In genomic region chr6:37170273-37171140, GRCh38 we compare ENCODE assay signal across 2 cellular contexts.
A peak's percentile ranks its signal among the peaks of the same experiment; 100 is the strongest.
TF ChIP-seq lines count a peak whose summit lies in the region.

No MANE protein-coding gene starts in this region.

TF ChIP-seq in SK-N-SH, 30 proteins besides CTCF, POLR2A, EP300 and RAD21:
- TF ChIP-seq ZBTB33 (IDR thresholded peaks at IDR 0.05; ENCODE audit: borderline replicate concordance, low read depth) (no peak), YY1 (IDR thresholded peaks at IDR 0.05; ENCODE audit: low read depth) (no peak), TEAD4 (IDR thresholded peaks at IDR 0.05; ENCODE audit: borderline replicate concordance, insufficient read depth) (no peak), GABPA (IDR thresholded peaks at IDR 0.05; ENCODE audit: low read depth) (no peak), POLR2AphosphoS5 (IDR thresholded peaks at IDR 0.05; ENCODE audit: low read depth, low read length) (no peak), JUND (IDR thresholded peaks at IDR 0.05) (no peak), REST (IDR thresholded peaks at IDR 0.05; ENCODE audit: low read depth, low read length) (no peak), RXRA (IDR thresholded peaks at IDR 0.05; ENCODE audit: borderline replicate concordance, low read depth) (no peak), EZH2phosphoT487 (IDR thresholded peaks at IDR 0.05; ENCODE audit: borderline replicate concordance, low read depth) (no peak), TAF1 (IDR thresholded peaks at IDR 0.05; ENCODE audit: borderline replicate concordance, low read depth, low read length) (no peak), FOXM1 (IDR thresholded peaks at IDR 0.05; ENCODE audit: low read depth) (no peak), MEF2A (IDR thresholded peaks at IDR 0.05; ENCODE audit: borderline replicate concordance, low read depth) (no peak), CHD2 (IDR thresholded peaks at IDR 0.05; ENCODE audit: low read length, partially characterized antibody) (no peak), SMC3 (IDR thresholded peaks at IDR 0.05; ENCODE audit: low read depth, low read length) (no peak), NFIC (IDR thresholded peaks at IDR 0.05; ENCODE audit: borderline replicate concordance) (no peak), RCOR1 (IDR thresholded peaks at IDR 0.05; ENCODE audit: low read length) (no peak)
- TF ChIP-seq, protein P1, sequence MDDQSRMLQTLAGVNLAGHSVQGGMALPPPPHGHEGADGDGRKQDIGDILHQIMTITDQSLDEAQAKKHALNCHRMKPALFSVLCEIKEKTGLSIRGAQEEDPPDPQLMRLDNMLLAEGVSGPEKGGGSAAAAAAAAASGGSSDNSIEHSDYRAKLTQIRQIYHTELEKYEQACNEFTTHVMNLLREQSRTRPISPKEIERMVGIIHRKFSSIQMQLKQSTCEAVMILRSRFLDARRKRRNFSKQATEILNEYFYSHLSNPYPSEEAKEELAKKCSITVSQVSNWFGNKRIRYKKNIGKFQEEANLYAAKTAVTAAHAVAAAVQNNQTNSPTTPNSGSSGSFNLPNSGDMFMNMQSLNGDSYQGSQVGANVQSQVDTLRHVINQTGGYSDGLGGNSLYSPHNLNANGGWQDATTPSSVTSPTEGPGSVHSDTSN (IDR thresholded peaks at IDR 0.05), result no peak

TF ChIP-seq in K562, 482 proteins besides CTCF, POLR2A, EP300 and RAD21 (continued from another document and continues in another):
- TF ChIP-seq ZNF592 (IDR thresholded peaks at IDR 0.05) (no peak), NR4A1 (CRISPR knock-in tag; IDR thresholded peaks at IDR 0.05) (peak; percentile 27; the same call in 1 of the 2 replicates), NR4A1 (tag; IDR thresholded peaks at IDR 0.05) (no peak), KDM5B (IDR thresholded peaks at IDR 0.05; ENCODE audit: insufficient replicate concordance, low read depth, low read length) (no peak), HIVEP1 (CRISPR knock-in tag; IDR thresholded peaks at IDR 0.05) (no peak), STAT5B (CRISPR knock-in tag; IDR thresholded peaks at IDR 0.05) (no peak), MECOM (CRISPR knock-in tag; IDR thresholded peaks at IDR 0.05) (no peak), SP1 (CRISPR knock-in tag; IDR thresholded peaks at IDR 0.05) (no peak; the same call in 1 of the 2 replicates), USF1 (CRISPR knock-in tag; IDR thresholded peaks at IDR 0.05) (peak; percentile 33), HMGXB4 (CRISPR knock-in tag; IDR thresholded peaks at IDR 0.05) (0 out of 2 replicates have a peak, but pooled peaks have one; percentile 45), PCBP1 (IDR thresholded peaks at IDR 0.05; ENCODE audit: low read depth, low read length, poor library complexity, severe bottlenecking) (no peak), PHF20 (IDR thresholded peaks at IDR 0.05; ENCODE audit: partially characterized antibody) (no peak), SIN3A (IDR thresholded peaks at IDR 0.05; ENCODE audit: borderline replicate concordance in 2 of 2, control insufficient read depth in 1 of 2, low read depth in 2 of 2, low read length in 2 of 2) (peak; percentile 16 to 73; a peak in 3 of 4 replicates), JUNB (CRISPR knock-in tag; conservative IDR thresholded peaks at IDR 0.05) (no peak), MTF1 (CRISPR knock-in tag; IDR thresholded peaks at IDR 0.05; ENCODE audit: borderline replicate concordance) (0 out of 2 replicates have a peak, but pooled peaks have one; percentile 30), RBM14 (IDR thresholded peaks at IDR 0.05; ENCODE audit: borderline replicate concordance, insufficient read depth, low read depth, low read length) (peak; percentile 93; the same call in 1 of the 2 replicates), RBFOX2 (IDR thresholded peaks at IDR 0.05; ENCODE audit: low read depth, low read length) (peak; percentile 82), ZEB2 (IDR thresholded peaks at IDR 0.05) (peak; percentile 68), GTF2F1 (IDR thresholded peaks at IDR 0.05; ENCODE audit: low read depth, low read length) (0 out of 2 replicates have a peak, but pooled peaks have one; percentile 2), SMC3 (conservative IDR thresholded peaks at IDR 0.05; ENCODE audit: insufficient read depth, low read depth, low read length) (peak; percentile 5; the same call in 1 of the 2 replicates), CHD1 (IDR thresholded peaks at IDR 0.05; ENCODE audit: low read length) (peak; percentile 100), FOXP1 (CRISPR knock-in tag; IDR thresholded peaks at IDR 0.05) (no peak), ZFP1 (CRISPR knock-in tag; IDR thresholded peaks at IDR 0.05) (no peak), ZNF134 (CRISPR knock-in tag; conservative IDR thresholded peaks at IDR 0.05) (no peak), KDM2B (CRISPR knock-in tag; IDR thresholded peaks at IDR 0.05) (no peak), ZNF165 (CRISPR knock-in tag; IDR thresholded peaks at IDR 0.05; ENCODE audit: borderline replicate concordance) (no peak; the same call in 1 of the 2 replicates), SMAD4 (CRISPR knock-in tag; conservative IDR thresholded peaks at IDR 0.05) (peak; percentile 46), ZNF445 (CRISPR knock-in tag; IDR thresholded peaks at IDR 0.05; ENCODE audit: low read depth) (no peak), RBM15 (IDR thresholded peaks at IDR 0.05; ENCODE audit: insufficient read depth, low read length) (0 out of 2 replicates have a peak, but pooled peaks have one; percentile 84), ZBED1 (IDR thresholded peaks at IDR 0.05) (peak; percentile 86), YY1 (IDR thresholded peaks at IDR 0.05; ENCODE audit: borderline replicate concordance in 1 of 3, control insufficient read depth in 1 of 3, extremely low read depth in 1 of 3, insufficient read depth in 3 of 3, insufficient read length in 1 of 3, insufficient replicate concordance in 2 of 3, low read depth in 1 of 3, low read length in 2 of 3) (peak in 2 of 3 experiments; percentile 19 to 34), RFX5 (IDR thresholded peaks at IDR 0.05; ENCODE audit: low read depth, low read length) (no peak), EGR1 (conservative IDR thresholded peaks at IDR 0.05) (peak; percentile 82), ZNF175 (CRISPR knock-in tag; IDR thresholded peaks at IDR 0.05; ENCODE audit: low read depth) (peak; percentile 57; the same call in 1 of the 2 replicates), ZNF444 (CRISPR knock-in tag; IDR thresholded peaks at IDR 0.05) (no peak), KAT2B (IDR thresholded peaks at IDR 0.05; ENCODE audit: low read depth, low read length) (no peak)
- TF ChIP-seq, protein P2, sequence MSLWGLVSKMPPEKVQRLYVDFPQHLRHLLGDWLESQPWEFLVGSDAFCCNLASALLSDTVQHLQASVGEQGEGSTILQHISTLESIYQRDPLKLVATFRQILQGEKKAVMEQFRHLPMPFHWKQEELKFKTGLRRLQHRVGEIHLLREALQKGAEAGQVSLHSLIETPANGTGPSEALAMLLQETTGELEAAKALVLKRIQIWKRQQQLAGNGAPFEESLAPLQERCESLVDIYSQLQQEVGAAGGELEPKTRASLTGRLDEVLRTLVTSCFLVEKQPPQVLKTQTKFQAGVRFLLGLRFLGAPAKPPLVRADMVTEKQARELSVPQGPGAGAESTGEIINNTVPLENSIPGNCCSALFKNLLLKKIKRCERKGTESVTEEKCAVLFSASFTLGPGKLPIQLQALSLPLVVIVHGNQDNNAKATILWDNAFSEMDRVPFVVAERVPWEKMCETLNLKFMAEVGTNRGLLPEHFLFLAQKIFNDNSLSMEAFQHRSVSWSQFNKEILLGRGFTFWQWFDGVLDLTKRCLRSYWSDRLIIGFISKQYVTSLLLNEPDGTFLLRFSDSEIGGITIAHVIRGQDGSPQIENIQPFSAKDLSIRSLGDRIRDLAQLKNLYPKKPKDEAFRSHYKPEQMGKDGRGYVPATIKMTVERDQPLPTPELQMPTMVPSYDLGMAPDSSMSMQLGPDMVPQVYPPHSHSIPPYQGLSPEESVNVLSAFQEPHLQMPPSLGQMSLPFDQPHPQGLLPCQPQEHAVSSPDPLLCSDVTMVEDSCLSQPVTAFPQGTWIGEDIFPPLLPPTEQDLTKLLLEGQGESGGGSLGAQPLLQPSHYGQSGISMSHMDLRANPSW (CRISPR knock-in tag; IDR thresholded peaks at IDR 0.05), result no peak
- TF ChIP-seq, protein P3, sequence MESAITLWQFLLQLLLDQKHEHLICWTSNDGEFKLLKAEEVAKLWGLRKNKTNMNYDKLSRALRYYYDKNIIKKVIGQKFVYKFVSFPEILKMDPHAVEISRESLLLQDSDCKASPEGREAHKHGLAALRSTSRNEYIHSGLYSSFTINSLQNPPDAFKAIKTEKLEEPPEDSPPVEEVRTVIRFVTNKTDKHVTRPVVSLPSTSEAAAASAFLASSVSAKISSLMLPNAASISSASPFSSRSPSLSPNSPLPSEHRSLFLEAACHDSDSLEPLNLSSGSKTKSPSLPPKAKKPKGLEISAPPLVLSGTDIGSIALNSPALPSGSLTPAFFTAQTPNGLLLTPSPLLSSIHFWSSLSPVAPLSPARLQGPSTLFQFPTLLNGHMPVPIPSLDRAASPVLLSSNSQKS (CRISPR knock-in tag; IDR thresholded peaks at IDR 0.05), result no peak
- TF ChIP-seq, protein P4, sequence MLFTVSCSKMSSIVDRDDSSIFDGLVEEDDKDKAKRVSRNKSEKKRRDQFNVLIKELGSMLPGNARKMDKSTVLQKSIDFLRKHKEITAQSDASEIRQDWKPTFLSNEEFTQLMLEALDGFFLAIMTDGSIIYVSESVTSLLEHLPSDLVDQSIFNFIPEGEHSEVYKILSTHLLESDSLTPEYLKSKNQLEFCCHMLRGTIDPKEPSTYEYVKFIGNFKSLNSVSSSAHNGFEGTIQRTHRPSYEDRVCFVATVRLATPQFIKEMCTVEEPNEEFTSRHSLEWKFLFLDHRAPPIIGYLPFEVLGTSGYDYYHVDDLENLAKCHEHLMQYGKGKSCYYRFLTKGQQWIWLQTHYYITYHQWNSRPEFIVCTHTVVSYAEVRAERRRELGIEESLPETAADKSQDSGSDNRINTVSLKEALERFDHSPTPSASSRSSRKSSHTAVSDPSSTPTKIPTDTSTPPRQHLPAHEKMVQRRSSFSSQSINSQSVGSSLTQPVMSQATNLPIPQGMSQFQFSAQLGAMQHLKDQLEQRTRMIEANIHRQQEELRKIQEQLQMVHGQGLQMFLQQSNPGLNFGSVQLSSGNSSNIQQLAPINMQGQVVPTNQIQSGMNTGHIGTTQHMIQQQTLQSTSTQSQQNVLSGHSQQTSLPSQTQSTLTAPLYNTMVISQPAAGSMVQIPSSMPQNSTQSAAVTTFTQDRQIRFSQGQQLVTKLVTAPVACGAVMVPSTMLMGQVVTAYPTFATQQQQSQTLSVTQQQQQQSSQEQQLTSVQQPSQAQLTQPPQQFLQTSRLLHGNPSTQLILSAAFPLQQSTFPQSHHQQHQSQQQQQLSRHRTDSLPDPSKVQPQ (CRISPR knock-in tag; IDR thresholded peaks at IDR 0.05; ENCODE audit: borderline replicate concordance), result no peak
- TF ChIP-seq, protein P5, sequence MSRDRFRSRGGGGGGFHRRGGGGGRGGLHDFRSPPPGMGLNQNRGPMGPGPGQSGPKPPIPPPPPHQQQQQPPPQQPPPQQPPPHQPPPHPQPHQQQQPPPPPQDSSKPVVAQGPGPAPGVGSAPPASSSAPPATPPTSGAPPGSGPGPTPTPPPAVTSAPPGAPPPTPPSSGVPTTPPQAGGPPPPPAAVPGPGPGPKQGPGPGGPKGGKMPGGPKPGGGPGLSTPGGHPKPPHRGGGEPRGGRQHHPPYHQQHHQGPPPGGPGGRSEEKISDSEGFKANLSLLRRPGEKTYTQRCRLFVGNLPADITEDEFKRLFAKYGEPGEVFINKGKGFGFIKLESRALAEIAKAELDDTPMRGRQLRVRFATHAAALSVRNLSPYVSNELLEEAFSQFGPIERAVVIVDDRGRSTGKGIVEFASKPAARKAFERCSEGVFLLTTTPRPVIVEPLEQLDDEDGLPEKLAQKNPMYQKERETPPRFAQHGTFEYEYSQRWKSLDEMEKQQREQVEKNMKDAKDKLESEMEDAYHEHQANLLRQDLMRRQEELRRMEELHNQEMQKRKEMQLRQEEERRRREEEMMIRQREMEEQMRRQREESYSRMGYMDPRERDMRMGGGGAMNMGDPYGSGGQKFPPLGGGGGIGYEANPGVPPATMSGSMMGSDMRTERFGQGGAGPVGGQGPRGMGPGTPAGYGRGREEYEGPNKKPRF (IDR thresholded peaks at IDR 0.05; ENCODE audit: low read depth, low read length), result no peak
